In genomic region chr1:154608522-154609294, GRCh38 we compare ENCODE assay signal across 8 cellular contexts. TPM values are rescaled to one million over a fixed set of nuclear protein-coding genes. Genes with fewer than 3 reads are reported as not detected.
DNase-seq lines count a peak whose midpoint lies in the region; ATAC-seq, FAIRE-seq and TF ChIP-seq lines count a peak whose summit lies in the region.

No MANE protein-coding gene starts in this region.

- H3K79me2 ChIP-seq in H1 (ENCODE audit: control insufficient read depth in 1 of 2, insufficient read depth in 2 of 2, low read length in 2 of 2), result peaks cover 30 to 74% of the 10 kb centered on the region in 2 experiments

- in situ Hi-C loops in ACHN (cut with HindIII; ENCODE audit: low pct_ligation_motif_present, low pct_unique_long_range_greater_than_20kb, low sequenced_read_pairs), result no loop called here

- H3K4me1 Mint-ChIP-seq in activated CD8-positive, alpha-beta T cell treated with anti-CD3 and anti-CD28 coated beads, Interleukin-2, amount 10 ng/mL, durations not matched to agents 7 days and 5 days (ENCODE audit: low read depth), result peaks cover 60% of the 10 kb centered on the region
- peaks cover 46% of the 10 kb centered on the region for H3K4me1 Mint-ChIP-seq in memory B cell

- peak overlapping the region; percentile 97 for H3K27ac Mint-ChIP-seq in activated CD8-positive, alpha-beta T cell treated with anti-CD3 and anti-CD28 coated beads, Interleukin-2, amount 10 ng/mL, durations not matched to agents 7 days and 5 days
- peak overlapping the region; percentile 98 for H3K27ac Mint-ChIP-seq in memory B cell

- H3K4me1 ChIP-seq in H1 (replicated peaks in 1 of 4; ENCODE audit: control insufficient read depth in 3 of 4, insufficient read depth in 4 of 4, low read length in 3 of 4), result peaks cover 8 to 24% (median 15%) of the 10 kb centered on the region in 4 experiments; a peak in 6 of 7 replicates

- peak; percentile 34 for ATAC-seq in activated CD8-positive, alpha-beta T cell treated with anti-CD3 and anti-CD28 coated beads, Interleukin-2, amount 10 ng/mL, durations not matched to agents 7 days and 5 days
- peak; percentile 18 for ATAC-seq in memory B cell (ENCODE audit: low read depth)

- peak overlapping the region; percentile 65 to 96 (median 91) for H3K4me3 ChIP-seq in H1 (ENCODE audit: extremely low read depth in 1 of 4, insufficient read depth in 2 of 4, low read depth in 3 of 4, low read length in 4 of 4)

- H4K91ac ChIP-seq in H1 (replicated peaks; ENCODE audit: insufficient read length, low read length), result peak overlapping the region; percentile 95

- peak overlapping the region; percentile 87 for H2BK120ac ChIP-seq in H1 (replicated peaks; ENCODE audit: low read depth, low read length)

- H3K27me3 Mint-ChIP-seq in activated CD8-positive, alpha-beta T cell treated with anti-CD3 and anti-CD28 coated beads, Interleukin-2, amount 10 ng/mL, durations not matched to agents 7 days and 5 days (ENCODE audit: low read depth), result no peaks in the 10 kb centered on the region
- H3K27me3 Mint-ChIP-seq in memory B cell, result no peaks in the 10 kb centered on the region

- H2BK15ac ChIP-seq in H1 (ENCODE audit: low read length), result no peak overlapping the region

- peak overlapping the region; percentile 98 for H3K27ac ChIP-seq in H1 (ENCODE audit: low read depth, low read length)

- no peak overlapping the region for H3K4ac ChIP-seq in H1 (replicated peaks; ENCODE audit: insufficient read length, low read depth, low read length)

- TF ChIP-seq EP300 in H1 (IDR thresholded peaks at IDR 0.05; ENCODE audit: borderline replicate concordance in 1 of 2, low read depth in 2 of 2, low read length in 2 of 2), result no peak

- TF ChIP-seq RAD21 in H1 (IDR thresholded peaks at IDR 0.05 in 1 of 2, conservative IDR thresholded peaks at IDR 0.05 in 1 of 2; ENCODE audit: low read depth in 2 of 2, low read length in 2 of 2), result no peak

- peak overlapping the region; percentile 21; the same call in 1 of the 2 replicates for H2BK20ac ChIP-seq in H1 (ENCODE audit: low read length)

- no peaks in the 10 kb centered on the region; a peak in 1 of 8 replicates for H3K36me3 ChIP-seq in H1 (ENCODE audit: control insufficient read depth in 2 of 4, insufficient read depth in 4 of 4, low read length in 3 of 4)

- peaks cover 35% of the 10 kb centered on the region for H3K36me3 Mint-ChIP-seq in activated CD8-positive, alpha-beta T cell treated with anti-CD3 and anti-CD28 coated beads, Interleukin-2, amount 10 ng/mL, durations not matched to agents 7 days and 5 days (ENCODE audit: low read depth)
- peaks cover 3% of the 10 kb centered on the region for H3K36me3 Mint-ChIP-seq in memory B cell

- H3K23me2 ChIP-seq in H1 (ENCODE audit: low read depth, low read length), result peaks cover 9% of the 10 kb centered on the region

- TF ChIP-seq POLR2A in H1 (IDR thresholded peaks at IDR 0.05; ENCODE audit: control extremely low read depth in 1 of 2, low read depth in 2 of 2, low read length in 2 of 2), result peak; percentile 67 to 72; a peak in 2 of 3 replicates

- peak overlapping the region; percentile 100 for H3K18ac ChIP-seq in H1 (ENCODE audit: extremely low read depth, low read length)

- peak overlapping the region; percentile 13 for H2BK5ac ChIP-seq in H1 (ENCODE audit: low read depth, low read length)

- peak overlapping the region; percentile 89 to 96 for H3K4me2 ChIP-seq in H1 (ENCODE audit: insufficient read depth in 1 of 2, low read depth in 2 of 2, low read length in 2 of 2)

- H3K4me3 Mint-ChIP-seq in activated CD8-positive, alpha-beta T cell treated with anti-CD3 and anti-CD28 coated beads, Interleukin-2, amount 10 ng/mL, durations not matched to agents 7 days and 5 days, result peak overlapping the region; percentile 85
- peak overlapping the region; percentile 97 for H3K4me3 Mint-ChIP-seq in memory B cell

- peak overlapping the region in 3 of 4 experiments; percentile 94 to 97 (median 95); a peak in 6 of 7 replicates for H3K9ac ChIP-seq in H1 (replicated peaks in 1 of 4; ENCODE audit: extremely low read depth in 1 of 4, low read depth in 3 of 4, low read length in 3 of 4)

- H3K27me3 ChIP-seq in H1 (replicated peaks in 1 of 4; ENCODE audit: control insufficient read depth in 3 of 4, extremely low read depth in 1 of 4, insufficient read depth in 3 of 4, low read length in 3 of 4), result no peaks in the 10 kb centered on the region

- H3K56ac ChIP-seq in H1 (replicated peaks; ENCODE audit: insufficient read length, low read depth, low read length), result peak overlapping the region; percentile 77

- WGBS in H1 (ENCODE audit: extremely low coverage in 1 of 2, insufficient coverage in 1 of 2, insufficient read length in 1 of 2, insufficient replicate concordance in 2 of 2, low coverage in 1 of 2, low lambda C conversion rate in 2 of 2, missing lambda C conversion rate in 1 of 2), 2 experiments, result 3% methylated on average over 19 of the region's 31 CpGs; no CpG with 5 or more reads in 1 of the 2 experiments

- no peak for FAIRE-seq in H1 (lab: Jason Lieb, UNC)

- H3K79me1 ChIP-seq in H1 (ENCODE audit: low read depth, low read length), result peaks cover 8% of the 10 kb centered on the region; the same call in 1 of the 2 replicates

- no peak overlapping the region for H3K23ac ChIP-seq in H1 (ENCODE audit: insufficient read length)

- TF ChIP-seq CTCF in GM20000 (IDR thresholded peaks at IDR 0.05; ENCODE audit: extremely low read depth, missing control alignments) (no peak), H1 (IDR thresholded peaks at IDR 0.05; ENCODE audit: control extremely low read depth in 1 of 3, insufficient read depth in 1 of 3, low read depth in 1 of 3, low read length in 3 of 3) (no peak)

- no peaks in the 10 kb centered on the region for H3K9me3 ChIP-seq in H1 (ENCODE audit: insufficient read depth in 2 of 2, low read depth in 1 of 2, low read length in 1 of 2)

- CTCF ChIA-PET in activated CD8-positive, alpha-beta T cell treated with anti-CD3 and anti-CD28 coated beads, Interleukin-2, amount 10 ng/mL, durations not matched to agents 7 days and 5 days (lab: Charles Lee), result interaction anchor here (1.3 to 1.5 kb wide), 3 partner anchors 49 to 175 kb away, joined by 3 to 4 read pairs (median 3); no protein-coding TSS in a partner anchor
- CTCF ChIA-PET in H1 (lab: Charles Lee; ENCODE audit: partially characterized antibody), result interaction anchor here (1.0 to 2.1 kb wide), 3 partner anchors 10 to 49 kb away, joined by 3 to 7 read pairs (median 4); no protein-coding TSS in a partner anchor

- no peak overlapping the region; the same call in 1 of the 2 replicates for H2BK12ac ChIP-seq in H1 (ENCODE audit: low read depth, low read length)

- no peak overlapping the region for H2AFZ ChIP-seq in H1 (ENCODE audit: low read length)

- no peaks in the 10 kb centered on the region for H3K9me3 Mint-ChIP-seq in activated CD8-positive, alpha-beta T cell treated with anti-CD3 and anti-CD28 coated beads, Interleukin-2, amount 10 ng/mL, durations not matched to agents 7 days and 5 days (ENCODE audit: insufficient read depth)
- H3K9me3 Mint-ChIP-seq in memory B cell, result no peaks in the 10 kb centered on the region

- H4K8ac ChIP-seq in H1 (ENCODE audit: extremely low read depth, insufficient read depth, low read length), result peak overlapping the region; percentile 91; the same call in 1 of the 2 replicates

- peak overlapping the region; percentile 95 for H4K5ac ChIP-seq in H1 (ENCODE audit: insufficient read length, low read depth, low read length)

- H3K14ac ChIP-seq in H1 (ENCODE audit: insufficient read length), result no peak overlapping the region

- peaks cover 0 to 10% of the 10 kb centered on the region in 2 experiments for H4K20me1 ChIP-seq in H1 (replicated peaks in 1 of 2; ENCODE audit: control insufficient read depth in 1 of 2, insufficient read depth in 2 of 2, low read length in 2 of 2)

- no peak overlapping the region for H2AK5ac ChIP-seq in H1 (ENCODE audit: low read depth, low read length)

- DNase-seq in ACHN (peak; percentile 76), GM20000 (ENCODE audit: low spot score) (peak; percentile 49), NCI-H345 (lab: John Stamatoyannopoulos, UW) (peak; percentile 94), H1 (ENCODE audit: low read depth in 1 of 2, low spot score in 2 of 2) (peak in 1 of 2 experiments; percentile 73), memory B cell (ENCODE audit: low spot score in 2 of 2) (peak; percentile 17 to 38), middle frontal gyrus (ENCODE audit: extremely low spot score, low spot score) (no peak)
- DNase-seq in activated CD8-positive, alpha-beta T cell treated with anti-CD3 and anti-CD28 coated beads, Interleukin-2, amount 10 ng/mL, durations not matched to agents 7 days and 5 days, result peak; percentile 53
- DNase-seq in stimulated activated naive CD4-positive, alpha-beta T cell treated with Interleukin-2 at 50 U/mL for 16 hours (lab: John Stamatoyannopoulos, UW), result peak; percentile 37

- POLR2A ChIA-PET in activated CD8-positive, alpha-beta T cell treated with anti-CD3 and anti-CD28 coated beads, Interleukin-2, amount 10 ng/mL, durations not matched to agents 7 days and 5 days (lab: Charles Lee), result interaction anchor here (0.6 to 2.7 kb wide), 7 partner anchors 9 to 260 kb away, joined by 3 to 31 read pairs (median 3); no protein-coding TSS in a partner anchor
- POLR2A ChIA-PET in H1 (lab: Charles Lee; ENCODE audit: partially characterized antibody), result interaction anchor here (0.5 to 9.4 kb wide), 12 partner anchors 9 to 353 kb away, joined by 3 to 111 read pairs (median 4); partner anchors contain the start of genes PMVK and PYGO2

RNA-seq across cellular contexts. Expression of gene ADAR, which starts 0.7 kb away (rescaled TPM):
- total RNA-seq in activated CD8-positive, alpha-beta T cell treated with anti-CD3 and anti-CD28 coated beads, Interleukin-2, amount 10 ng/mL, durations not matched to agents 7 days and 5 days, result 100 to 1,000 TPM; 314 to 317 TPM
- total RNA-seq in H1 (2021; fragmentation: NEBNext Ultra II Directional; extraction: Animal tissue kit (Norgen Biotek cat#: 25700)), result 235 and 242 TPM in 2 replicates
- 104 and 125 TPM in 2 replicates for polyA plus RNA-seq in H1 (2011; rRNA removed)
- polyA plus RNA-seq in H1 (2011; cell fraction: cytosol; rRNA removed), result 130 TPM
- 201 TPM for polyA plus RNA-seq in H1 (2011; cell fraction: nucleus; rRNA removed)
- polyA plus RNA-seq in H1 (2012, experiment 1 of 2), result 117 to 140 TPM (median 138 TPM) in 4 replicates
- 25.3 TPM for polyA plus RNA-seq in H1 (2012, experiment 2 of 2)
- polyA plus RNA-seq in H1 (2013, experiment 1 of 2), result 106 TPM
- 110 TPM for polyA plus RNA-seq in H1 (2013, experiment 2 of 2)
- polyA minus RNA-seq in H1 (2011; rRNA and poly(A)+ RNA removed), result 406 and 507 TPM in 2 replicates
- polyA minus RNA-seq in H1 (2011; cell fraction: cytosol; rRNA and poly(A)+ RNA removed), result 153 TPM
- 195 TPM for polyA minus RNA-seq in H1 (2011; cell fraction: nucleus; rRNA and poly(A)+ RNA removed)

RNA-seq across cellular contexts. Expression of gene CHRNB2, which starts 41.1 kb away (rescaled TPM):
- not detected for total RNA-seq in activated CD8-positive, alpha-beta T cell treated with anti-CD3 and anti-CD28 coated beads, Interleukin-2, amount 10 ng/mL, durations not matched to agents 7 days and 5 days
- 3.6 and 4.1 TPM in 2 replicates for total RNA-seq in H1 (2021; fragmentation: NEBNext Ultra II Directional; extraction: Animal tissue kit (Norgen Biotek cat#: 25700))
- polyA plus RNA-seq in H1 (2011; rRNA removed), result 3.1 and 3.4 TPM in 2 replicates
- polyA plus RNA-seq in H1 (2011; cell fraction: cytosol; rRNA removed), result 1.7 TPM
- 2.6 TPM for polyA plus RNA-seq in H1 (2011; cell fraction: nucleus; rRNA removed)
- 2.5 to 3.3 TPM (median 2.9 TPM) in 4 replicates for polyA plus RNA-seq in H1 (2012, experiment 1 of 2)
- polyA plus RNA-seq in H1 (2012, experiment 2 of 2), result 2.7 TPM
- 3.0 TPM for polyA plus RNA-seq in H1 (2013, experiment 1 of 2)
- polyA plus RNA-seq in H1 (2013, experiment 2 of 2), result 3.7 TPM
- 7.1 and 7.6 TPM in 2 replicates for polyA minus RNA-seq in H1 (2011; rRNA and poly(A)+ RNA removed)
- 1.2 TPM for polyA minus RNA-seq in H1 (2011; cell fraction: cytosol; rRNA and poly(A)+ RNA removed)
- 3.0 TPM for polyA minus RNA-seq in H1 (2011; cell fraction: nucleus; rRNA and poly(A)+ RNA removed)

RNA-seq across cellular contexts. Expression of gene UBE2Q1, which starts 50.2 kb away (rescaled TPM):
- total RNA-seq in activated CD8-positive, alpha-beta T cell treated with anti-CD3 and anti-CD28 coated beads, Interleukin-2, amount 10 ng/mL, durations not matched to agents 7 days and 5 days, result 100 to 1,000 TPM in 1 of 2 experiments, 10 to 100 TPM in 1; 93.6 to 103 TPM
- total RNA-seq in H1 (2021; fragmentation: NEBNext Ultra II Directional; extraction: Animal tissue kit (Norgen Biotek cat#: 25700)), result 71.7 and 95.8 TPM in 2 replicates
- 10.2 and 13.2 TPM in 2 replicates for polyA plus RNA-seq in H1 (2011; rRNA removed)
- 14.9 TPM for polyA plus RNA-seq in H1 (2011; cell fraction: cytosol; rRNA removed)
- polyA plus RNA-seq in H1 (2011; cell fraction: nucleus; rRNA removed), result 15.0 TPM
- 40.2 to 97.4 TPM (median 59.8 TPM) in 4 replicates for polyA plus RNA-seq in H1 (2012, experiment 1 of 2)
- polyA plus RNA-seq in H1 (2012, experiment 2 of 2), result 21.1 TPM
- 39.5 TPM for polyA plus RNA-seq in H1 (2013, experiment 1 of 2)
- polyA plus RNA-seq in H1 (2013, experiment 2 of 2), result 41.9 TPM
- polyA minus RNA-seq in H1 (2011; rRNA and poly(A)+ RNA removed), result 8.2 and 11.3 TPM in 2 replicates
- 11.2 TPM for polyA minus RNA-seq in H1 (2011; cell fraction: cytosol; rRNA and poly(A)+ RNA removed)
- polyA minus RNA-seq in H1 (2011; cell fraction: nucleus; rRNA and poly(A)+ RNA removed), result 17.2 TPM
